In genomic region chr4:128844931-128845330, GRCh38 we compare ENCODE assay signal across 19 cellular contexts. TPM values are rescaled to one million over a fixed set of nuclear protein-coding genes. Genes with fewer than 3 reads are reported as not detected.
DNase-seq lines count a peak whose midpoint lies in the region; ATAC-seq, FAIRE-seq and TF ChIP-seq lines count a peak whose summit lies in the region.
"Had no signal": no experiment of that assay in that cellular context is flagged by ENCODE, and none has a peak within 500 bp of the region (broad histone marks: within the 10 kb centered on the region; RNA-seq: fewer than 3 reads in every experiment).

No MANE protein-coding gene starts in this region.

- no peak overlapping the region for H2BK120ac ChIP-seq in neuronal stem cell (ENCODE audit: low read depth, low read length)

- no peak overlapping the region for H2AFZ ChIP-seq in neuronal stem cell (ENCODE audit: low read length)

- no peak overlapping the region for H3K4ac ChIP-seq in neuronal stem cell (ENCODE audit: low read length)

- H4K91ac ChIP-seq in neuronal stem cell (ENCODE audit: low read depth, low read length, poor library complexity) = no peak overlapping the region

- H3K4me1 ChIP-seq in heart left ventricle (peaks cover 0 to 74% (median 43%) of the 10 kb centered on the region in 12 donors), neuronal stem cell (ENCODE audit: control insufficient read depth in 2 of 2, insufficient read depth in 1 of 2, low read depth in 1 of 2, low read length in 2 of 2) (no peaks in the 10 kb centered on the region), suprapubic skin (peaks cover 7% of the 10 kb centered on the region)

- H3K9ac ChIP-seq in neuronal stem cell (ENCODE audit: low read depth, low read length, poor library complexity) = peak overlapping the region; percentile 14

- TF ChIP-seq POLR2A in heart left ventricle (IDR thresholded peaks at IDR 0.05) = no peak
- TF ChIP-seq POLR2A in suprapubic skin (IDR thresholded peaks at IDR 0.05) = no peak

- no peak overlapping the region for H2AK5ac ChIP-seq in neuronal stem cell (ENCODE audit: low read depth, low read length)

- H3K4me3 ChIP-seq in heart left ventricle = no peak overlapping the region
- no peak overlapping the region for H3K4me3 ChIP-seq in neuronal stem cell (ENCODE audit: low read length in 2 of 2)
- H3K4me3 ChIP-seq in suprapubic skin = no peak overlapping the region
- H3K4me3 ChIP-seq: SK-N-MC had no signal

- ATAC-seq in heart left ventricle (peak; percentile 83 to 90 (median 86)), HG02588 (IDR thresholded peaks at IDR 0.05; ENCODE audit: unreplicated experiment) (no peak)

- peaks cover 2% of the 10 kb centered on the region for H3K79me1 ChIP-seq in neuronal stem cell (ENCODE audit: low read depth, low read length)

- H3K9me3 ChIP-seq in heart left ventricle = no peaks in the 10 kb centered on the region
- no peaks in the 10 kb centered on the region for H3K9me3 ChIP-seq in neuronal stem cell (replicated peaks in 1 of 2; ENCODE audit: control insufficient read depth in 2 of 2, insufficient read depth in 1 of 2, low read depth in 1 of 2, low read length in 2 of 2)
- no peaks in the 10 kb centered on the region for H3K9me3 ChIP-seq in suprapubic skin

- no peak overlapping the region for H3K4me2 ChIP-seq in neuronal stem cell (ENCODE audit: insufficient read depth, low read length, poor library complexity, severe bottlenecking)

- H2BK12ac ChIP-seq in neuronal stem cell (ENCODE audit: low read length) = no peak overlapping the region

- H4K8ac ChIP-seq in neuronal stem cell (ENCODE audit: low read depth, low read length) = no peak overlapping the region

- TF ChIP-seq CTCF in VCaP (conservative IDR thresholded peaks at IDR 0.05) = no peak
- no peak for TF ChIP-seq CTCF in heart left ventricle (IDR thresholded peaks at IDR 0.05)
- no peak for TF ChIP-seq CTCF in suprapubic skin (IDR thresholded peaks at IDR 0.05)

- H3K14ac ChIP-seq in neuronal stem cell (ENCODE audit: low read length) = no peak overlapping the region

- no peak overlapping the region for H2BK5ac ChIP-seq in neuronal stem cell (ENCODE audit: low read length)

- DNase-seq in heart left ventricle (peak; percentile 47 to 76 (median 68)), neuronal stem cell (ENCODE audit: low spot score) (no peak), suprapubic skin (ENCODE audit: low spot score in 2 of 2) (no peak), GM19239 (ENCODE audit: insufficient read length, low spot score) (no peak)
- DNase-seq in activated naive CD4-positive, alpha-beta T cell treated with Interleukin-2 at 50 U/mL for 16 hours = no peak
- DNase-seq in NK-92 treated with Interleukin-12 subunit alpha and Interleukin-12 subunit beta, amount 100 ng/mL, for 24 hours (lab: John Stamatoyannopoulos, UW) = no peak
- DNase-seq: activated CD8-positive, alpha-beta memory T cell treated with anti-CD3 and anti-CD28 coated beads for 24 hours; activated gamma-delta T cell; HCEC 1CT; naive B cell; NCI-H1417; NCI-H345; OCI-M1; stimulated activated naive CD4-positive, alpha-beta T cell had no signal

- H3K27ac ChIP-seq in VCaP (peak overlapping the region; percentile 60), heart left ventricle (peak overlapping the region; percentile 15 to 70 (median 58)), neuronal stem cell (replicated peaks; ENCODE audit: low read length) (no peak overlapping the region), suprapubic skin (peak overlapping the region; percentile 63)
- H3K27ac ChIP-seq: SK-N-MC had no signal

- H3K36me3 ChIP-seq in heart left ventricle = peaks cover 0 to 74% (median 58%) of the 10 kb centered on the region in 9 donors
- H3K36me3 ChIP-seq in neuronal stem cell (replicated peaks in 1 of 2; ENCODE audit: control insufficient read depth in 2 of 2, insufficient read depth in 2 of 2, low read length in 2 of 2) = peaks cover 49 to 98% of the 10 kb centered on the region in 2 donors
- peaks cover 60% of the 10 kb centered on the region for H3K36me3 ChIP-seq in suprapubic skin

- no peak overlapping the region for H2BK15ac ChIP-seq in neuronal stem cell (ENCODE audit: low read length)

- no peak for TF ChIP-seq EP300 in suprapubic skin (IDR thresholded peaks at IDR 0.05)

- WGBS in heart left ventricle, 4 donors = 28 to 53% (median 42%) methylated on average over 3 to 4 of the region's 4 CpGs
- whole genome bisulfite sequencing in neuronal stem cell (ENCODE audit: extremely low coverage in 2 of 2, insufficient read length in 2 of 2, insufficient replicate concordance in 1 of 2), 2 donors = no CpG with 5 or more reads among the region's 4 CpGs
- 80% methylated on average over 4 of the region's 4 CpGs for WGBS in suprapubic skin

- intact Hi-C loops in heart left ventricle (cut with DNase I) = loop anchor here in 2 of 10 donors (1.0 to 5.0 kb wide), 2 partner anchors 33 kb away; no protein-coding TSS in a partner anchor

- FAIRE-seq in GM19239 (lab: Jason Lieb, UNC) = no peak
- FAIRE-seq: frontal cortex, keratinocyte had no signal

- no peak overlapping the region for H3K23ac ChIP-seq in neuronal stem cell (ENCODE audit: low read depth, low read length, poor library complexity)

- no peak overlapping the region for H3K18ac ChIP-seq in neuronal stem cell (ENCODE audit: low read length)

- H3K27me3 ChIP-seq in heart left ventricle (no peaks in the 10 kb centered on the region), neuronal stem cell (ENCODE audit: control insufficient read depth in 3 of 3, insufficient read depth in 3 of 3, low read depth in 1 of 3, low read length in 3 of 3) (no peaks in the 10 kb centered on the region), suprapubic skin (no peaks in the 10 kb centered on the region)

RNA-seq across cellular contexts. Expression of gene JADE1, which starts 35.4 kb away (rescaled TPM):
- total RNA-seq in heart left ventricle (10 to 100 TPM; 18.1 to 31.9 (median 22.7) TPM), suprapubic skin (10 to 100 TPM; 14.0 to 38.5 (median 26.0) TPM)
- 10 to 100 TPM; 15.0 to 19.7 TPM for polyA plus RNA-seq in heart left ventricle
- polyA plus RNA-seq in neuronal stem cell (2013, experiment 1 of 2) = 30.6 TPM
- 31.4 TPM for polyA plus RNA-seq in neuronal stem cell (2013, experiment 2 of 2)

Comparison
In these comparisons a context has a peak if more than half of its experiments do, and no peak if none do; other contexts are left out.
1. DNase-seq: peak in heart left ventricle (5 of 5); none in neuronal stem cell (single experiment), suprapubic skin (0 of 2), activated naive CD4-positive, alpha-beta T cell treated with Interleukin-2 at 50 U/mL for 16 hours (single experiment), GM19239 (single experiment) and NK-92 treated with Interleukin-12 subunit alpha and Interleukin-12 subunit beta, amount 100 ng/mL, for 24 hours (single experiment).